In the genomic region with DNA sequence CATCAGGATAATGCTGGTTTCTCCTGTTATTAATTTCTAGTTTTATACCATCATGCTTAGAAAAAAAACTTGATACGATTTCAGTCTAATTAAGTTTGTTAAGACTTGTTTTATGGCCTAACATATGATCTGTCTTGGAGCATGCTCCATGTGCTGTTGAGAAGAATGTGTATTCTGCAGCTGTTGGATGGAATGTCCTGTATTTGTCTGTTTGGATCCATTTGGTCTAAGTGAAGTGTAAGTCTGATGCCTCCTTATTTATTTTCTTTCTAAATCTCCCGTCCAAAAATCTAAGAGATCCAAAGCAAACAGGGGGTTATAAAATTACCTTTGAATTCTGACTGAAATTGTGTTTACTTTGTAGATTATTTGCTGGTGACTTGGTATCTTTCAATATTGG, we compare ENCODE assay signal across 17 cellular contexts. TPM values are rescaled to one million over a fixed set of nuclear protein-coding genes. Genes with fewer than 3 reads are reported as not detected.
A peak's percentile ranks its signal among the peaks of the same experiment; 100 is the strongest.
DNase-seq lines count a peak whose midpoint lies in the region; ATAC-seq and TF ChIP-seq lines count a peak whose summit lies in the region.
"Had no signal": no experiment of that assay in that cellular context is flagged by ENCODE, and none has a peak within 500 bp of the region (broad histone marks: within the 10 kb centered on the region; RNA-seq: fewer than 3 reads in every experiment).

No MANE protein-coding gene starts in this region.

- no peaks in the 10 kb centered on the region for H3K36me3 ChIP-seq in SJCRH30

- H3K4me1 ChIP-seq in SJCRH30, result peaks cover 12% of the 10 kb centered on the region
- H3K4me1 ChIP-seq: Caco-2 had no signal

- no peak for TF ChIP-seq CTCF in CD4-positive, alpha-beta T cell (IDR thresholded peaks at IDR 0.05)

- H3K27me3 Mint-ChIP-seq in CD4-positive, alpha-beta T cell, result no peaks in the 10 kb centered on the region

- H3K4me1 Mint-ChIP-seq in CD4-positive, alpha-beta T cell (ENCODE audit: low read depth), result peaks cover 79% of the 10 kb centered on the region

- no peak overlapping the region for H3K4me3 ChIP-seq in SJCRH30

- no peaks in the 10 kb centered on the region for H3K9me3 ChIP-seq in CD4-positive, alpha-beta T cell (ENCODE audit: control insufficient read depth, low read length)
- no peaks in the 10 kb centered on the region for H3K9me3 ChIP-seq in SJCRH30 (replicated peaks)
- H3K9me3 ChIP-seq: Caco-2 had no signal

- H3K27ac ChIP-seq in CD4-positive, alpha-beta T cell (ENCODE audit: low read depth, low read length), result no peak overlapping the region
- H3K27ac ChIP-seq in SJCRH30, result peak overlapping the region; percentile 33; the same call in 1 of the 2 replicates
- H3K27ac ChIP-seq: 22Rv1 had no signal

- H3K27me3 ChIP-seq in CD4-positive, alpha-beta T cell (ENCODE audit: control insufficient read depth, insufficient read depth, low read length), result no peaks in the 10 kb centered on the region
- H3K27me3 ChIP-seq in SJCRH30, result no peaks in the 10 kb centered on the region

- H3K4me3 Mint-ChIP-seq in CD4-positive, alpha-beta T cell, result peak overlapping the region; percentile 18

- peaks cover 53% of the 10 kb centered on the region for H3K36me3 Mint-ChIP-seq in CD4-positive, alpha-beta T cell (ENCODE audit: low read depth)

- intact Hi-C loops in CD4-positive, alpha-beta T cell (cut with DNase I, micrococcal nuclease), result no loop called here

- no peak for ATAC-seq in CD4-positive, alpha-beta T cell (ENCODE audit: poor library complexity)

- no peak overlapping the region for H3K27ac Mint-ChIP-seq in CD4-positive, alpha-beta T cell

- CTCF ChIA-PET in CD4-positive, alpha-beta T cell (lab: Charles Lee), result no interaction called here

- DNase-seq in NCI-H1105 treated with DMSO at 0.1 percent for 48 hours (lab: John Stamatoyannopoulos, UW), result peak; percentile 7
- DNase-seq in NCI-H1105 (lab: John Stamatoyannopoulos, UW), result no peak
- no peak for DNase-seq in CD4-positive, alpha-beta T cell
- DNase-seq in SJCRH30, result peak in 1 of 2 experiments; percentile 44
- peak; percentile 18 for DNase-seq in fibroblast of peridontal ligament (ENCODE audit: extremely low read depth)
- no peak for DNase-seq in stimulated activated CD4-positive, alpha-beta T cell treated with anti-CD3 and anti-CD28 coated beads, Interleukin-1b, Interleukin-23, amount 100 ng/mL, for 48 hours
- DNase-seq in putamen (ENCODE audit: low spot score), result no peak
- no peak for DNase-seq in ureter (ENCODE audit: low spot score)
- DNase-seq: C1 segment of cervical spinal cord; Caco-2; H7; NCI-H1694 treated with DMSO at 0.1 percent for 48 hours; NCI-H69; NK-92 treated with Interleukin-12 subunit alpha and Interleukin-12 subunit beta, amount 100 ng/mL, for 24 hours; OCI-M1 had no signal

- POLR2A ChIA-PET in CD4-positive, alpha-beta T cell (lab: Charles Lee), result no interaction called here

- no peaks in the 10 kb centered on the region for H3K9me3 Mint-ChIP-seq in CD4-positive, alpha-beta T cell

RNA-seq across cellular contexts. Expression of a gene that starts 5.5 kb away (rescaled TPM):
- 100 to 1,000 TPM; 110 to 112 TPM for total RNA-seq in CD4-positive, alpha-beta T cell
- total RNA-seq in SJCRH30 (2014; rRNA removed; shearing (Covaris generic)), result 54.7 and 58.7 TPM in 2 replicates
- total RNA-seq in ureter, result 135 TPM

RNA-seq across cellular contexts. Expression of a gene that starts 30.0 kb away (rescaled TPM):
- total RNA-seq in CD4-positive, alpha-beta T cell, result not detected
- total RNA-seq in SJCRH30 (2014; rRNA removed; shearing (Covaris generic)), result not detected in 2 replicates
- not detected for total RNA-seq in ureter
- total RNA-seq: Caco-2, HT-29 had no signal

Comparison
In these comparisons a context has a peak if more than half of its experiments do, and no peak if none do; other contexts are left out.
1. DNase-seq: peak in NCI-H1105 treated with DMSO at 0.1 percent for 48 hours (single experiment) and fibroblast of peridontal ligament (single experiment); none in NCI-H1105 (single experiment), CD4-positive, alpha-beta T cell (0 of 10), stimulated activated CD4-positive, alpha-beta T cell treated with anti-CD3 and anti-CD28 coated beads, Interleukin-1b, Interleukin-23, amount 100 ng/mL, for 48 hours (single experiment), putamen (single experiment) and ureter (single experiment).